17 cellular contexts compared by ENCODE assay signal in genomic region chr4:79865253-79865652, GRCh38.
DNase-seq lines count a peak whose midpoint lies in the region; ATAC-seq and TF ChIP-seq lines count a peak whose summit lies in the region.
"Had no signal": no experiment of that assay in that cellular context is flagged by ENCODE, and none has a peak within 500 bp of the region (broad histone marks: within the 10 kb centered on the region; RNA-seq: fewer than 3 reads in every experiment).

No MANE protein-coding gene starts in this region.

- H3K27me3 Mint-ChIP-seq in endodermal cell (ENCODE audit: insufficient read depth) = no peaks in the 10 kb centered on the region
- H3K27me3 Mint-ChIP-seq: progenitor cell of endocrine pancreas had no signal

- H3K9me3 ChIP-seq in endodermal cell (ENCODE audit: control insufficient read depth, low read length) = no peaks in the 10 kb centered on the region
- H3K9me3 ChIP-seq in mesodermal cell (ENCODE audit: control insufficient read depth, low read length) = no peaks in the 10 kb centered on the region
- H3K9me3 ChIP-seq: BLaER1 treated with 17β-estradiol and CSF1 and Interleukin-3, amounts not matched to agents 10 nM and 100 nM had no signal

- H3K4me3 ChIP-seq in endodermal cell (ENCODE audit: low read length) (no peak overlapping the region), mesodermal cell (ENCODE audit: extremely low read depth, insufficient read depth, low read length, poor library complexity, severe bottlenecking) (no peak overlapping the region)
- H3K4me3 ChIP-seq: BLaER1 treated with 17β-estradiol and CSF1 and Interleukin-3, amounts not matched to agents 10 nM and 100 nM had no signal

- no peaks in the 10 kb centered on the region for H3K36me3 ChIP-seq in endodermal cell (ENCODE audit: control insufficient read depth, insufficient read depth, low read length)
- H3K36me3 ChIP-seq in mesodermal cell (ENCODE audit: control insufficient read depth, insufficient read depth, low read length) = no peaks in the 10 kb centered on the region
- H3K36me3 ChIP-seq: BLaER1 treated with 17β-estradiol and CSF1 and Interleukin-3, amounts not matched to agents 10 nM and 100 nM had no signal

- H3K4me1 Mint-ChIP-seq in endodermal cell = no peaks in the 10 kb centered on the region
- H3K4me1 Mint-ChIP-seq: activated CD4-positive, alpha-beta T cell treated with anti-CD3 and anti-CD28 coated beads, Interleukin-2, amount 10 ng/mL, durations not matched to agents 24 days and 14 days had no signal

- H3K4me1 ChIP-seq in endodermal cell (ENCODE audit: control insufficient read depth, insufficient read depth, low read length) (no peaks in the 10 kb centered on the region), mesodermal cell (ENCODE audit: control insufficient read depth, insufficient read depth, low read length, poor library complexity, severe bottlenecking) (peaks cover 10% of the 10 kb centered on the region)
- H3K4me1 ChIP-seq: BLaER1 treated with 17β-estradiol and CSF1 and Interleukin-3, amounts not matched to agents 10 nM and 100 nM had no signal

- TF ChIP-seq CTCF in endodermal cell (conservative IDR thresholded peaks at IDR 0.05) = no peak

- DNase-seq in EH (ENCODE audit: low read depth) = peak; percentile 41
- DNase-seq in NCI-H226 = peak; percentile 60
- no peak for DNase-seq in endodermal cell
- DNase-seq in activated naive CD4-positive, alpha-beta T cell (lab: John Stamatoyannopoulos, UW) = no peak
- DNase-seq in SHP77 treated with DMSO at 0.1 percent for 48 hours (lab: John Stamatoyannopoulos, UW) = no peak
- DNase-seq in HT-29 (ENCODE audit: low spot score) = no peak
- DNase-seq: activated CD4-positive, alpha-beta T cell treated with anti-CD3 and anti-CD28 coated beads, Interleukin-2, amount 10 ng/mL, durations not matched to agents 24 days and 14 days; activated T-cell treated with anti-CD3 and anti-CD28 coated beads, Interleukin-2, amount 50 U/mL, for 48 hours; amygdala; DMS79; KBM-7; RPMI8226; T-helper 9 cell had no signal

- H3K4me3 Mint-ChIP-seq in endodermal cell = no peak overlapping the region
- H3K4me3 Mint-ChIP-seq: activated CD4-positive, alpha-beta T cell treated with anti-CD3 and anti-CD28 coated beads, Interleukin-2, amount 10 ng/mL, durations not matched to agents 24 days and 14 days had no signal

- H3K9ac ChIP-seq in endodermal cell (ENCODE audit: extremely low read depth, low read length, poor library complexity, severe bottlenecking) = no peak overlapping the region
- H3K9ac ChIP-seq: BLaER1 treated with 17β-estradiol and CSF1 and Interleukin-3, amounts not matched to agents 10 nM and 100 nM had no signal

- no peak overlapping the region for H3K27ac Mint-ChIP-seq in endodermal cell
- H3K27ac Mint-ChIP-seq: activated CD4-positive, alpha-beta T cell treated with anti-CD3 and anti-CD28 coated beads, Interleukin-2, amount 10 ng/mL, durations not matched to agents 24 days and 14 days had no signal

- H3K27me3 ChIP-seq in endodermal cell (ENCODE audit: control insufficient read depth, insufficient read depth, low read length, poor library complexity, severe bottlenecking) = no peaks in the 10 kb centered on the region
- H3K27me3 ChIP-seq: BLaER1 treated with 17β-estradiol and CSF1 and Interleukin-3, amounts not matched to agents 10 nM and 100 nM had no signal

- 52 to 66% methylated on average over 2 of the region's 2 CpGs for WGBS in endodermal cell (ENCODE audit: insufficient coverage in 1 of 2, insufficient read length in 1 of 2), 2 experiments
- WGBS in mesodermal cell (ENCODE audit: insufficient coverage in 2 of 2), 2 experiments = 31 to 53% methylated on average over 2 of the region's 2 CpGs

- no peaks in the 10 kb centered on the region for H3K36me3 Mint-ChIP-seq in endodermal cell (ENCODE audit: low read depth)

- H3K27ac ChIP-seq in endodermal cell (ENCODE audit: low read depth, low read length) (peak overlapping the region; percentile 2), mesodermal cell (ENCODE audit: low read depth, low read length, severe bottlenecking) (peak overlapping the region; percentile 54)
- H3K27ac ChIP-seq: BLaER1 treated with 17β-estradiol and CSF1 and Interleukin-3, amounts not matched to agents 10 nM and 100 nM had no signal

- ATAC-seq in GM21737 (IDR thresholded peaks at IDR 0.05; ENCODE audit: unreplicated experiment) = no peak

- H3K9me3 Mint-ChIP-seq in endodermal cell = no peaks in the 10 kb centered on the region
- H3K9me3 Mint-ChIP-seq: activated CD4-positive, alpha-beta T cell treated with anti-CD3 and anti-CD28 coated beads, Interleukin-2, amount 10 ng/mL, durations not matched to agents 24 days and 14 days had no signal

Comparison
In these comparisons a context has a peak if more than half of its experiments do, and no peak if none do; other contexts are left out.
1. DNase-seq: peak in EH (single experiment) and NCI-H226 (single experiment); none in endodermal cell (single experiment), activated naive CD4-positive, alpha-beta T cell (0 of 4), SHP77 treated with DMSO at 0.1 percent for 48 hours (single experiment) and HT-29 (single experiment).